Comparison of ENCODE assay signal across 1 cellular context in the genomic region with DNA sequence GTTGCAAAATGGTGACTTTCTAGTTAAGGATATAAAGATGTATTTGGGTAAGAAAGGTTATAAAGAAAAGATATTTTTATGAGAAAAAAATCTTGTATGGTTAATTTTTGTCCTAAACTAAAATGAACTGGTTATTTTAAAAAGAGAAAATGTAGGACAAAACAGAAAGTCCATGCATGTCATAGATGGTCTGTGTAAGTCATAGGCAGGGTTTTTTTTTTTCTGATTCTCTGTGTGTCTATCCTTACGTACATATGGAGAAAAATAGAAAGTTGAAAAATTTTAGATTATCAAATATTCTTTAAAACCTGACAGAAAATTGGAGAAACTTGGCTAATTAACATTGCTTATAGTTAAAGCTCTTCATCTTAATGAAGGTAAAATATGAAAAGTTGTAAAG.
TF ChIP-seq lines count a peak whose summit lies in the region.

No MANE protein-coding gene starts in this region.

TF ChIP-seq in GM23338, 12 proteins besides CTCF, POLR2A, EP300 and RAD21 (continued from another document):
- TF ChIP-seq, protein P1, sequence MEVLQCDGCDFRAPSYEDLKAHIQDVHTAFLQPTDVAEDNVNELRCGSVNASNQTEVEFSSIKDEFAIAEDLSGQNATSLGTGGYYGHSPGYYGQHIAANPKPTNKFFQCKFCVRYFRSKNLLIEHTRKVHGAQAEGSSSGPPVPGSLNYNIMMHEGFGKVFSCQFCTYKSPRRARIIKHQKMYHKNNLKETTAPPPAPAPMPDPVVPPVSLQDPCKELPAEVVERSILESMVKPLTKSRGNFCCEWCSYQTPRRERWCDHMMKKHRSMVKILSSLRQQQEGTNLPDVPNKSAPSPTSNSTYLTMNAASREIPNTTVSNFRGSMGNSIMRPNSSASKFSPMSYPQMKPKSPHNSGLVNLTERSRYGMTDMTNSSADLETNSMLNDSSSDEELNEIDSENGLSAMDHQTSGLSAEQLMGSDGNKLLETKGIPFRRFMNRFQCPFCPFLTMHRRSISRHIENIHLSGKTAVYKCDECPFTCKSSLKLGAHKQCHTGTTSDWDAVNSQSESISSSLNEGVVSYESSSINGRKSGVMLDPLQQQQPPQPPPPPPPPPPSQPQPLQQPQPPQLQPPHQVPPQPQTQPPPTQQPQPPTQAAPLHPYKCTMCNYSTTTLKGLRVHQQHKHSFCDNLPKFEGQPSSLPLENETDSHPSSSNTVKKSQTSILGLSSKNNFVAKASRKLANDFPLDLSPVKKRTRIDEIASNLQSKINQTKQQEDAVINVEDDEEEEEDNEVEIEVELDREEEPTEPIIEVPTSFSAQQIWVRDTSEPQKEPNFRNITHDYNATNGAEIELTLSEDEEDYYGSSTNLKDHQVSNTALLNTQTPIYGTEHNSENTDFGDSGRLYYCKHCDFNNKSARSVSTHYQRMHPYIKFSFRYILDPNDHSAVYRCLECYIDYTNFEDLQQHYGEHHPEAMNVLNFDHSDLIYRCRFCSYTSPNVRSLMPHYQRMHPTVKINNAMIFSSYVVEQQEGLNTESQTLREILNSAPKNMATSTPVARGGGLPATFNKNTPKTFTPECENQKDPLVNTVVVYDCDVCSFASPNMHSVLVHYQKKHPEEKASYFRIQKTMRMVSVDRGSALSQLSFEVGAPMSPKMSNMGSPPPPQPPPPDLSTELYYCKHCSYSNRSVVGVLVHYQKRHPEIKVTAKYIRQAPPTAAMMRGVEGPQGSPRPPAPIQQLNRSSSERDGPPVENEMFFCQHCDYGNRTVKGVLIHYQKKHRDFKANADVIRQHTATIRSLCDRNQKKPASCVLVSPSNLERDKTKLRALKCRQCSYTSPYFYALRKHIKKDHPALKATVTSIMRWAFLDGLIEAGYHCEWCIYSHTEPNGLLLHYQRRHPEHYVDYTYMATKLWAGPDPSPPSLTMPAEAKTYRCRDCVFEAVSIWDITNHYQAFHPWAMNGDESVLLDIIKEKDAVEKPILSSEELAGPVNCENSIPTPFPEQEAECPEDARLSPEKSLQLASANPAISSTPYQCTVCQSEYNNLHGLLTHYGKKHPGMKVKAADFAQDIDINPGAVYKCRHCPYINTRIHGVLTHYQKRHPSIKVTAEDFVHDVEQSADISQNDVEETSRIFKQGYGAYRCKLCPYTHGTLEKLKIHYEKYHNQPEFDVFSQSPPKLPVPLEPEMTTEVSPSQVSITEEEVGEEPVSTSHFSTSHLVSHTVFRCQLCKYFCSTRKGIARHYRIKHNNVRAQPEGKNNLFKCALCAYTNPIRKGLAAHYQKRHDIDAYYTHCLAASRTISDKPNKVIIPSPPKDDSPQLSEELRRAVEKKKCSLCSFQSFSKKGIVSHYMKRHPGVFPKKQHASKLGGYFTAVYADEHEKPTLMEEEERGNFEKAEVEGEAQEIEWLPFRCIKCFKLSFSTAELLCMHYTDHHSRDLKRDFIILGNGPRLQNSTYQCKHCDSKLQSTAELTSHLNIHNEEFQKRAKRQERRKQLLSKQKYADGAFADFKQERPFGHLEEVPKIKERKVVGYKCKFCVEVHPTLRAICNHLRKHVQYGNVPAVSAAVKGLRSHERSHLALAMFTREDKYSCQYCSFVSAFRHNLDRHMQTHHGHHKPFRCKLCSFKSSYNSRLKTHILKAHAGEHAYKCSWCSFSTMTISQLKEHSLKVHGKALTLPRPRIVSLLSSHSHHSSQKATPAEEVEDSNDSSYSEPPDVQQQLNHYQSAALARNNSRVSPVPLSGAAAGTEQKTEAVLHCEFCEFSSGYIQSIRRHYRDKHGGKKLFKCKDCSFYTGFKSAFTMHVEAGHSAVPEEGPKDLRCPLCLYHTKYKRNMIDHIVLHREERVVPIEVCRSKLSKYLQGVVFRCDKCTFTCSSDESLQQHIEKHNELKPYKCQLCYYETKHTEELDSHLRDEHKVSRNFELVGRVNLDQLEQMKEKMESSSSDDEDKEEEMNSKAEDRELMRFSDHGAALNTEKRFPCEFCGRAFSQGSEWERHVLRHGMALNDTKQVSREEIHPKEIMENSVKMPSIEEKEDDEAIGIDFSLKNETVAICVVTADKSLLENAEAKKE (CRISPR knock-in tag; IDR thresholded peaks at IDR 0.05): no peak
- TF ChIP-seq ZNF114 (CRISPR knock-in tag; IDR thresholded peaks at IDR 0.05) (no peak), ZNF331 (CRISPR knock-in tag; IDR thresholded peaks at IDR 0.05; ENCODE audit: low read depth) (no peak)
